In the genomic region with DNA sequence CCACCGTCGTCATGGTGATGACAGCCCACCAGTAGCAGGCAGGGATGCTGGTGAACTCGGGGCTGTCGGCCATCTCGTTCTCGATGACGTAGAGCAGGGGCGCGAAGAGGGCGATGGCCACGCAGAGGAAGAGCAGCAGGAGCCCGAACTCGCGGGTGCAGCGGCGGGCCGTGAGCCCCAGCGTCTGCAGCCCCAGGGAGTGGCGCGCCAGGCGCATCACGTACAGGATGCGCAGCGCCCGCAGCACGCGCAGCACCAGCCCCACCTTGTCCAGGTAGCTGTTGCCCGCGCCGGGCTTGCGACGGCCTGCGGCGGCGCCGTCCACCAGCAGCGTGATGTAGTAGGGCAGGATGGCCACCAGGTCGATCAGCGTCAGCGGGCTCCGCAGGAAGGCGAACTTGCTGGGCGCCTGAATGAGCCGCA, we compare ENCODE assay signal across 15 cellular contexts. TPM values are rescaled to one million over a fixed set of nuclear protein-coding genes. Genes with fewer than 3 reads are reported as not detected.
A peak's percentile ranks its signal among the peaks of the same experiment; 100 is the strongest.
DNase-seq lines count a peak whose midpoint lies in the region; ATAC-seq, FAIRE-seq and TF ChIP-seq lines count a peak whose summit lies in the region.
"Had no signal": no experiment of that assay in that cellular context is flagged by ENCODE, and none has a peak within 500 bp of the region (broad histone marks: within the 10 kb centered on the region; RNA-seq: fewer than 3 reads in every experiment).

No MANE protein-coding gene starts in this region.

- no peak overlapping the region for H2AFZ ChIP-seq in HepG2 (ENCODE audit: low read length)

- peaks cover 6 to 56% of the 10 kb centered on the region in 2 experiments for H3K27me3 ChIP-seq in HepG2 (ENCODE audit: control insufficient read depth in 1 of 2, insufficient read depth in 2 of 2, low read length in 2 of 2)
- H3K27me3 ChIP-seq: BLaER1 treated with 17β-estradiol and CSF1 and Interleukin-3, amounts not matched to agents 10 nM and 100 nM had no signal

- H3K36me3 Mint-ChIP-seq in HFFc6 (ENCODE audit: low read depth) (no peaks in the 10 kb centered on the region), chondrocyte (ENCODE audit: low read depth) (peaks cover 6% of the 10 kb centered on the region), T-helper 17 cell (ENCODE audit: low read depth) (peaks cover 3% of the 10 kb centered on the region)
- H3K36me3 Mint-ChIP-seq: CD4-positive, CD25-positive, alpha-beta regulatory T cell had no signal

- H3K27ac Mint-ChIP-seq in HFFc6 = no peak overlapping the region
- no peak overlapping the region for H3K27ac Mint-ChIP-seq in chondrocyte (ENCODE audit: unreplicated experiment)
- H3K27ac Mint-ChIP-seq in T-helper 17 cell = no peak overlapping the region
- H3K27ac Mint-ChIP-seq: CD4-positive, CD25-positive, alpha-beta regulatory T cell had no signal

- H3K9me3 ChIP-seq in HepG2 (ENCODE audit: low read length) = no peaks in the 10 kb centered on the region
- no peaks in the 10 kb centered on the region for H3K9me3 ChIP-seq in T-helper 17 cell (ENCODE audit: control insufficient read depth, low read length, poor library complexity, severe bottlenecking)
- H3K9me3 ChIP-seq: BLaER1 treated with 17β-estradiol and CSF1 and Interleukin-3, amounts not matched to agents 10 nM and 100 nM had no signal

- H3K4me1 ChIP-seq in HepG2 (ENCODE audit: insufficient read depth, low read length) = no peaks in the 10 kb centered on the region
- H3K4me1 ChIP-seq: BLaER1 treated with 17β-estradiol and CSF1 and Interleukin-3, amounts not matched to agents 10 nM and 100 nM had no signal

- H4K20me1 ChIP-seq in HepG2 (ENCODE audit: insufficient read depth, low read length) = no peaks in the 10 kb centered on the region

- intact Hi-C loops in HepG2 (cut with micrococcal nuclease; ENCODE audit: unreplicated experiment) = no loop called here

- 63% methylated on average over 41 of the region's 44 CpGs for WGBS in HepG2 (ENCODE audit: low lambda C conversion rate)

- FAIRE-seq in HepG2 (lab: Jason Lieb, UNC) = no peak
- FAIRE-seq: GM12878, GM18507 had no signal

- CTCF ChIA-PET in HepG2 (lab: Yijun Ruan, JAX; ENCODE audit: low intra/inter-chr PET ratio, low total read pairs) = no interaction called here

- no peak for TF ChIP-seq POLR2A in HepG2 (IDR thresholded peaks at IDR 0.05; ENCODE audit: insufficient read depth in 1 of 2, low read depth in 2 of 2, low read length in 2 of 2)

- no peak for TF ChIP-seq EP300 in HepG2 (IDR thresholded peaks at IDR 0.05; ENCODE audit: low read depth in 2 of 2, low read length in 2 of 2)
- no peak for TF ChIP-seq EP300 in HepG2 (CRISPR knock-in tag; IDR thresholded peaks at IDR 0.05; ENCODE audit: borderline replicate concordance)

- no peaks in the 10 kb centered on the region for H3K36me3 ChIP-seq in HepG2 (replicated peaks in 1 of 2; ENCODE audit: control insufficient read depth in 1 of 2, insufficient read depth in 2 of 2, low read length in 2 of 2)

- no peak overlapping the region for H3K27ac ChIP-seq in HepG2 (ENCODE audit: extremely low read length, insufficient read depth, low read length)
- H3K27ac ChIP-seq: BLaER1 treated with 17β-estradiol and CSF1 and Interleukin-3, amounts not matched to agents 10 nM and 100 nM had no signal

- ATAC-seq in HepG2 (no peak), HG03571 (IDR thresholded peaks at IDR 0.05; ENCODE audit: unreplicated experiment) (no peak), T-helper 17 cell (no peak)
- ATAC-seq: GM12878 had no signal

- no peaks in the 10 kb centered on the region for H3K9me3 Mint-ChIP-seq in HFFc6
- no peaks in the 10 kb centered on the region for H3K9me3 Mint-ChIP-seq in chondrocyte (ENCODE audit: low read depth)
- H3K9me3 Mint-ChIP-seq: CD4-positive, CD25-positive, alpha-beta regulatory T cell; H9 had no signal

- TF ChIP-seq CTCF in HFFc6 (IDR thresholded peaks at IDR 0.05) (0 out of 2 replicates have a peak, but pooled peaks have one; percentile 12), chondrocyte (IDR thresholded peaks at IDR 0.05) (no peak), HepG2 (CRISPR knock-in tag; IDR thresholded peaks at IDR 0.05) (no peak)

- H3K4me3 ChIP-seq in HepG2 (replicated peaks in 1 of 3; ENCODE audit: insufficient read depth in 1 of 3, low read depth in 2 of 3, low read length in 3 of 3) = no peak overlapping the region
- H3K4me3 ChIP-seq: BLaER1 treated with 17β-estradiol and CSF1 and Interleukin-3, amounts not matched to agents 10 nM and 100 nM; GM12878 had no signal

- H3K79me2 ChIP-seq in HepG2 (ENCODE audit: insufficient read depth, low read length) = no peaks in the 10 kb centered on the region

- H3K27me3 Mint-ChIP-seq in HFFc6 (ENCODE audit: insufficient read depth) = peaks cover 4% of the 10 kb centered on the region
- peaks cover 3% of the 10 kb centered on the region for H3K27me3 Mint-ChIP-seq in chondrocyte (ENCODE audit: low read depth)
- peaks cover 57% of the 10 kb centered on the region for H3K27me3 Mint-ChIP-seq in T-helper 17 cell

- POLR2A ChIA-PET in HepG2 (lab: Yijun Ruan, JAX) = no interaction called here

- DNase-seq in HFFc6 = no peak
- DNase-seq in chondrocyte (ENCODE audit: low spot score) = peak; percentile 90
- DNase-seq in HepG2 (ENCODE audit: low spot score) = no peak
- DNase-seq in DMS53 (lab: John Stamatoyannopoulos, UW) = no peak
- DNase-seq in T-helper 17 cell = no peak
- DNase-seq in NCI-H128 (lab: John Stamatoyannopoulos, UW; ENCODE audit: unreplicated experiment) = no peak
- DNase-seq: ACHN; CD4-positive, CD25-positive, alpha-beta regulatory T cell; DMS79; H9; KBM-7 had no signal

- BruUV-seq in HepG2 (replicated peaks; lab: Mats Ljungman, UMichigan) = no TSS peak

- no peak overlapping the region for H3K4me3 Mint-ChIP-seq in HFFc6
- H3K4me3 Mint-ChIP-seq in chondrocyte (ENCODE audit: unreplicated experiment) = no peak overlapping the region
- H3K4me3 Mint-ChIP-seq in T-helper 17 cell = no peak overlapping the region
- H3K4me3 Mint-ChIP-seq: CD4-positive, CD25-positive, alpha-beta regulatory T cell; H9 had no signal

- in situ Hi-C loops in HepG2 (cut with HindIII; ENCODE audit: extremely low pct_ligation_motif_present, low pct_unique_long_range_greater_than_20kb) = no loop called here

- no peak overlapping the region for H3K9ac ChIP-seq in HepG2 (ENCODE audit: insufficient read depth, low read depth, low read length)
- H3K9ac ChIP-seq: BLaER1 treated with 17β-estradiol and CSF1 and Interleukin-3, amounts not matched to agents 10 nM and 100 nM had no signal

- no peaks in the 10 kb centered on the region for H3K4me1 Mint-ChIP-seq in HFFc6 (ENCODE audit: low read depth)
- H3K4me1 Mint-ChIP-seq in chondrocyte (ENCODE audit: low read depth) = no peaks in the 10 kb centered on the region
- H3K4me1 Mint-ChIP-seq in T-helper 17 cell = peaks cover 3% of the 10 kb centered on the region
- H3K4me1 Mint-ChIP-seq: CD4-positive, CD25-positive, alpha-beta regulatory T cell had no signal

- no peak overlapping the region for H3K4me2 ChIP-seq in HepG2 (ENCODE audit: low read depth, low read length)
- H3K4me2 ChIP-seq: BLaER1 treated with 17β-estradiol and CSF1 and Interleukin-3, amounts not matched to agents 10 nM and 100 nM had no signal

- TF ChIP-seq RAD21 in HepG2 (CRISPR knock-in tag; IDR thresholded peaks at IDR 0.05) = no peak

RNA-seq across cellular contexts. Expression of gene KCNG1, which starts 18.6 kb away (rescaled TPM):
- 1 to 10 TPM; 3.0 to 5.4 (median 3.5) TPM for total RNA-seq in HFFc6 (2021; fragmentation: NEBNext Ultra II Directional; extraction: Animal tissue kit (Norgen Biotek cat#: 25700))
- total RNA-seq in chondrocyte (2.9 to 14.6 TPM (median 13.0 TPM) in 3 replicates), HepG2 (2016; rRNA removed; fragmentation: Illumina TruSeq; extraction: Trizol) (not detected in 2 replicates), T-helper 17 cell (under 1 TPM in 1 of 2 donors, not detected in 1; 0.90 TPM)
- not detected in 2 replicates for total RNA-seq in HepG2 (2016; cell fraction: cytosol; rRNA removed; fragmentation: Illumina TruSeq; extraction: Trizol; ENCODE audit: low read depth)
- total RNA-seq in HepG2 (2016; cell fraction: insoluble cytoplasmic fraction; rRNA removed; fragmentation: Illumina TruSeq; extraction: Trizol) = not detected in 2 replicates
- not detected in 2 replicates for total RNA-seq in HepG2 (2016; cell fraction: membrane; rRNA removed; fragmentation: Illumina TruSeq; extraction: Trizol)
- not detected in 2 replicates for total RNA-seq in HepG2 (2016; cell fraction: nucleus; rRNA removed; fragmentation: Illumina TruSeq; extraction: Trizol)
- polyA plus RNA-seq in HepG2 (2011; rRNA removed) = not detected in 2 replicates
- not detected in 2 replicates for polyA plus RNA-seq in HepG2 (2011; cell fraction: cytosol; rRNA removed)
- polyA plus RNA-seq in HepG2 (2011; cell fraction: nucleus; rRNA removed) = not detected in 2 replicates
- not detected in 2 replicates for polyA plus RNA-seq in HepG2 (2012)
- polyA plus RNA-seq in HepG2 (2016; cell fraction: cytosol; fragmentation: Illumina TruSeq; extraction: Trizol; ENCODE audit: low read depth) = not detected in 2 replicates
- polyA plus RNA-seq in HepG2 (2016; cell fraction: insoluble cytoplasmic fraction; fragmentation: Illumina TruSeq; extraction: Trizol; ENCODE audit: low read depth) = not detected in 2 replicates
- polyA plus RNA-seq in HepG2 (2016; cell fraction: membrane; fragmentation: Illumina TruSeq; extraction: Trizol; ENCODE audit: low read depth) = not detected in 2 replicates
- polyA plus RNA-seq in HepG2 (2016; cell fraction: nucleus; fragmentation: Illumina TruSeq; extraction: Trizol; ENCODE audit: insufficient read depth, low read depth) = not detected in 2 replicates
- polyA minus RNA-seq in HepG2 (2011; rRNA and poly(A)+ RNA removed; ENCODE audit: low replicate concordance) = not detected in 2 replicates
- polyA minus RNA-seq in HepG2 (2011; cell fraction: cytosol; rRNA and poly(A)+ RNA removed) = not detected in 2 replicates
- not detected in 2 replicates for polyA minus RNA-seq in HepG2 (2011; cell fraction: nucleus; rRNA and poly(A)+ RNA removed)
- total RNA-seq: CD4-positive, CD25-positive, alpha-beta regulatory T cell; GM12878 had no signal
- polyA plus RNA-seq: GM12878 had no signal

RNA-seq across cellular contexts. Expression of gene MOCS3, which starts 45.7 kb away (rescaled TPM):
- total RNA-seq in HFFc6 (2021; fragmentation: NEBNext Ultra II Directional; extraction: Animal tissue kit (Norgen Biotek cat#: 25700)) = 1 to 10 TPM; 5.0 to 6.1 (median 5.4) TPM
- total RNA-seq in chondrocyte (4.3 to 4.6 TPM (median 4.4 TPM) in 3 replicates), HepG2 (2016; rRNA removed; fragmentation: Illumina TruSeq; extraction: Trizol) (8.4 and 9.7 TPM in 2 replicates), T-helper 17 cell (1 to 10 TPM; 3.2 to 3.8 TPM)
- 1.2 and 1.3 TPM in 2 replicates for total RNA-seq in HepG2 (2016; cell fraction: cytosol; rRNA removed; fragmentation: Illumina TruSeq; extraction: Trizol; ENCODE audit: low read depth)
- 7.8 and 8.8 TPM in 2 replicates for total RNA-seq in HepG2 (2016; cell fraction: insoluble cytoplasmic fraction; rRNA removed; fragmentation: Illumina TruSeq; extraction: Trizol)
- total RNA-seq in HepG2 (2016; cell fraction: membrane; rRNA removed; fragmentation: Illumina TruSeq; extraction: Trizol) = 3.7 and 4.2 TPM in 2 replicates
- 5.4 and 5.7 TPM in 2 replicates for total RNA-seq in HepG2 (2016; cell fraction: nucleus; rRNA removed; fragmentation: Illumina TruSeq; extraction: Trizol)
- polyA plus RNA-seq in HepG2 (2011; rRNA removed) = 3.7 and 4.1 TPM in 2 replicates
- 4.0 and 4.1 TPM in 2 replicates for polyA plus RNA-seq in HepG2 (2011; cell fraction: cytosol; rRNA removed)
- 2.9 and 3.2 TPM in 2 replicates for polyA plus RNA-seq in HepG2 (2011; cell fraction: nucleus; rRNA removed)
- 2.7 and 3.3 TPM in 2 replicates for polyA plus RNA-seq in HepG2 (2012)
- polyA plus RNA-seq in HepG2 (2016; cell fraction: cytosol; fragmentation: Illumina TruSeq; extraction: Trizol; ENCODE audit: low read depth) = 0.53 and 0.58 TPM in 2 replicates
- 7.8 and 8.0 TPM in 2 replicates for polyA plus RNA-seq in HepG2 (2016; cell fraction: insoluble cytoplasmic fraction; fragmentation: Illumina TruSeq; extraction: Trizol; ENCODE audit: low read depth)
- polyA plus RNA-seq in HepG2 (2016; cell fraction: membrane; fragmentation: Illumina TruSeq; extraction: Trizol; ENCODE audit: low read depth) = 1.7 and 2.1 TPM in 2 replicates
- polyA plus RNA-seq in HepG2 (2016; cell fraction: nucleus; fragmentation: Illumina TruSeq; extraction: Trizol; ENCODE audit: insufficient read depth, low read depth) = 4.3 and 4.4 TPM in 2 replicates
- 14.6 and 20.7 TPM in 2 replicates for polyA minus RNA-seq in HepG2 (2011; rRNA and poly(A)+ RNA removed; ENCODE audit: low replicate concordance)
- polyA minus RNA-seq in HepG2 (2011; cell fraction: cytosol; rRNA and poly(A)+ RNA removed) = 6.3 and 6.7 TPM in 2 replicates
- 12.4 and 13.6 TPM in 2 replicates for polyA minus RNA-seq in HepG2 (2011; cell fraction: nucleus; rRNA and poly(A)+ RNA removed)

RNA-seq across cellular contexts. Expression of gene DPM1, which starts 46.0 kb away (rescaled TPM):
- total RNA-seq in HFFc6 (2021; fragmentation: NEBNext Ultra II Directional; extraction: Animal tissue kit (Norgen Biotek cat#: 25700)) = 10 to 100 TPM; 51.8 to 59.9 (median 57.4) TPM
- total RNA-seq in chondrocyte (37.7 to 40.5 TPM (median 39.9 TPM) in 3 replicates), HepG2 (2016; rRNA removed; fragmentation: Illumina TruSeq; extraction: Trizol) (161 and 187 TPM in 2 replicates), T-helper 17 cell (10 to 100 TPM; 25.9 to 34.1 TPM)
- 32.3 and 33.7 TPM in 2 replicates for total RNA-seq in HepG2 (2016; cell fraction: cytosol; rRNA removed; fragmentation: Illumina TruSeq; extraction: Trizol; ENCODE audit: low read depth)
- total RNA-seq in HepG2 (2016; cell fraction: insoluble cytoplasmic fraction; rRNA removed; fragmentation: Illumina TruSeq; extraction: Trizol) = 167 and 188 TPM in 2 replicates
- total RNA-seq in HepG2 (2016; cell fraction: membrane; rRNA removed; fragmentation: Illumina TruSeq; extraction: Trizol) = 30.4 and 39.3 TPM in 2 replicates
- 102 and 109 TPM in 2 replicates for total RNA-seq in HepG2 (2016; cell fraction: nucleus; rRNA removed; fragmentation: Illumina TruSeq; extraction: Trizol)
- 75.7 and 83.2 TPM in 2 replicates for polyA plus RNA-seq in HepG2 (2011; rRNA removed)
- 67.0 and 87.1 TPM in 2 replicates for polyA plus RNA-seq in HepG2 (2011; cell fraction: cytosol; rRNA removed)
- 40.6 and 43.3 TPM in 2 replicates for polyA plus RNA-seq in HepG2 (2011; cell fraction: nucleus; rRNA removed)
- 92.8 and 103 TPM in 2 replicates for polyA plus RNA-seq in HepG2 (2012)
- polyA plus RNA-seq in HepG2 (2016; cell fraction: cytosol; fragmentation: Illumina TruSeq; extraction: Trizol; ENCODE audit: low read depth) = 19.8 and 20.9 TPM in 2 replicates
- polyA plus RNA-seq in HepG2 (2016; cell fraction: insoluble cytoplasmic fraction; fragmentation: Illumina TruSeq; extraction: Trizol; ENCODE audit: low read depth) = 215 and 249 TPM in 2 replicates
- 27.9 and 30.1 TPM in 2 replicates for polyA plus RNA-seq in HepG2 (2016; cell fraction: membrane; fragmentation: Illumina TruSeq; extraction: Trizol; ENCODE audit: low read depth)
- 177 and 193 TPM in 2 replicates for polyA plus RNA-seq in HepG2 (2016; cell fraction: nucleus; fragmentation: Illumina TruSeq; extraction: Trizol; ENCODE audit: insufficient read depth, low read depth)
- polyA minus RNA-seq in HepG2 (2011; rRNA and poly(A)+ RNA removed; ENCODE audit: low replicate concordance) = 23.1 and 28.4 TPM in 2 replicates
- polyA minus RNA-seq in HepG2 (2011; cell fraction: cytosol; rRNA and poly(A)+ RNA removed) = 38.3 and 41.9 TPM in 2 replicates
- 49.6 and 51.1 TPM in 2 replicates for polyA minus RNA-seq in HepG2 (2011; cell fraction: nucleus; rRNA and poly(A)+ RNA removed)
